Comparison of ENCODE assay signal across 8 cellular contexts in the genomic region with DNA sequence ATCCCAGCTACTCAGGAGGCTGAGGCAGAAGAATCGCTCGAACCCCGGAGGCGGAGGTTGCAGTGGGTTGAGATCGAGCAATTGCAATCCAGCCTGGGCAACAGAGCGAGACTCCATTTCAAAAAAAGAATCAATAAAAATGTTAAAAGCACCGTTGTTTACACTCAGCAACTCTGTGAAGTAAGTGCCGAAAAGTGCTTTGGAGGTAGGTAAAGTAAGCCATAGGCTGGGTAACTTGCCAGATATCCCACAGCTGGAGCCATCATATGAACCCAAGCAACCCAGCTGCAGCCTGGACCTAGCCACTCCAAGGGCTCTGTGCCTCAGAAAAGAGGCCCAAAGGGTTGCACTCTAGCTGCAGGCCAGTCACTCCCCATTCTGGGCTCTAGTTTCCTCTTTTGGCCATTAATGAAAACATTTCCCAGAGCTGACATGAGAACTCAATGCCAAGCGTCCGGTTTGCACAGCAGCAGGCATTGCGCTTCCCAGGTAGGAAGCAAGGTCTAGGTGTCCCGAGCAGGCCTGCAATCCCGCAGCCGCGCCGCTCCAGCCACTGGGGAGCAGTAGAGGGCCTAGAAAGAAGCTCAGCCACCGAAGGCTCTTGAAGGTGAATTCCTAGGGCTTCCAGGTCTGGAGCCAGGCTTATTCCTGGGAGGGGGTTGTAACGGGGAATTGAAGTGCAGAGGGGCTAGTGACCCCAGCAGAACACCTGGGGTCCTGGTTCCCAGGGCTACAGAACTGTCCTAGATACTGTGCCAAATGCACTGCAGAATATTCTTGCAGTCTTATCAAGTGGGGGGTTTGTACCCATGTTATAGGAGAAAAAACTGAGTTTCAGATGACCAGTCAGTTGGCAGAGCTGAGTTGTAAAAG. TPM values are rescaled to one million over a fixed set of nuclear protein-coding genes. Genes with fewer than 3 reads are reported as not detected.
DNase-seq lines count a peak whose midpoint lies in the region; ATAC-seq, FAIRE-seq and TF ChIP-seq lines count a peak whose summit lies in the region.

No MANE protein-coding gene starts in this region.

- POLR2A ChIA-PET in A549 (lab: Yijun Ruan, JAX) = interaction anchor here (0.5 to 5.0 kb wide), 13 partner anchors 9 to 1131 kb away, joined by 3 to 102 read pairs (median 5); partner anchors contain the start of genes ARHGEF1, ERFL, RABAC1 and RPS19

- no peaks in the 10 kb centered on the region for H3K27me3 ChIP-seq in lower lobe of right lung (ENCODE audit: low read depth)

- TF ChIP-seq RAD21 in A549 (conservative IDR thresholded peaks at IDR 0.05 in 1 of 2, IDR thresholded peaks at IDR 0.05 in 1 of 2) = peak; percentile 87

- H3K27ac Mint-ChIP-seq in stimulated activated naive CD8-positive, alpha-beta T cell treated with anti-CD3 and anti-CD28 coated beads, Interleukin-15, amount 100 ng/mL, for 72 hours = peak overlapping the region; percentile 25 to 76

- no peak for TF ChIP-seq EP300 in A549 (IDR thresholded peaks at IDR 0.05)

- CTCF ChIA-PET in A549 (lab: Yijun Ruan, JAX) = interaction anchor here (0.7 to 8.4 kb wide), 28 partner anchors 9 to 373 kb away, joined by 3 to 87 read pairs (median 8); partner anchors contain the start of genes ARHGEF1, ERFL, RABAC1 and RPS19

- H3K4me3 Mint-ChIP-seq in stimulated activated naive CD8-positive, alpha-beta T cell treated with anti-CD3 and anti-CD28 coated beads, Interleukin-15, amount 100 ng/mL, for 72 hours = no peak overlapping the region

- DNase-seq in A549 (ENCODE audit: low read depth in 1 of 2, low spot score in 1 of 2) (peak; percentile 90 to 94), GM13976 (ENCODE audit: low spot score) (no peak), NCI-H2196 (lab: John Stamatoyannopoulos, UW; ENCODE audit: unreplicated experiment) (peak; percentile 82), choroid plexus epithelial cell (ENCODE audit: low read depth) (peak; percentile 74), lower lobe of right lung (peak; percentile 87)
- peak; percentile 59 for DNase-seq in activated CD4-positive, CD25-positive, alpha-beta regulatory T cell treated with anti-CD3 and anti-CD28 coated beads, Interleukin-2, amount 50 U/mL, for 72 hours
- peak in 1 of 2 donors; percentile 66 for DNase-seq in stimulated activated naive CD8-positive, alpha-beta T cell treated with anti-CD3 and anti-CD28 coated beads, Interleukin-15, amount 100 ng/mL, for 72 hours

- no peak overlapping the region for H3K4me2 ChIP-seq in A549

- H3K4me3 ChIP-seq in A549 = no peak overlapping the region
- no peak overlapping the region for H3K4me3 ChIP-seq in choroid plexus epithelial cell (ENCODE audit: low read depth, low read length)
- H3K4me3 ChIP-seq in lower lobe of right lung = no peak overlapping the region

- TF ChIP-seq POLR2A in A549 (IDR thresholded peaks at IDR 0.05; ENCODE audit: low read length) = no peak

- in situ Hi-C loops in GM13976 (cut with MboI; ENCODE audit: low sequenced_read_pairs, unreplicated experiment) = no loop called here

- 50% methylated on average over 18 of the region's 18 CpGs for WGBS in A549 (ENCODE audit: missing lambda C conversion rate)

- H3K27ac ChIP-seq in A549 (no peak overlapping the region), lower lobe of right lung (no peak overlapping the region)

- intact Hi-C loops in lower lobe of right lung (cut with DNase I) = no loop called here

- H3K4me1 ChIP-seq in A549 (peaks cover 35% of the 10 kb centered on the region), lower lobe of right lung (peaks cover 66% of the 10 kb centered on the region)

- H3K27me3 Mint-ChIP-seq in stimulated activated naive CD8-positive, alpha-beta T cell treated with anti-CD3 and anti-CD28 coated beads, Interleukin-15, amount 100 ng/mL, for 72 hours = no peaks in the 10 kb centered on the region

- TF ChIP-seq CTCF in A549 (IDR thresholded peaks at IDR 0.05) = peak; percentile 94
- TF ChIP-seq CTCF in GM13976 (IDR thresholded peaks at IDR 0.05; ENCODE audit: borderline replicate concordance, control extremely low read depth, extremely low read depth, insufficient read depth, missing control alignments) = peak; percentile 90
- peak; percentile 85 for TF ChIP-seq CTCF in choroid plexus epithelial cell (conservative IDR thresholded peaks at IDR 0.05; ENCODE audit: low read depth, low read length)
- peak; percentile 81 for TF ChIP-seq CTCF in lower lobe of right lung (IDR thresholded peaks at IDR 0.05)

- H3K36me3 ChIP-seq in lower lobe of right lung = peaks cover 48% of the 10 kb centered on the region

- ATAC-seq in A549 (peak; percentile 63 to 79), lower lobe of right lung (peak; percentile 71 to 81), HG03175 (IDR thresholded peaks at IDR 0.05; ENCODE audit: unreplicated experiment) (no peak)
- ATAC-seq in stimulated activated naive CD8-positive, alpha-beta T cell treated with anti-CD3 and anti-CD28 coated beads, Interleukin-15, amount 100 ng/mL, for 72 hours = no peak

- no peaks in the 10 kb centered on the region for H3K9me3 Mint-ChIP-seq in stimulated activated naive CD8-positive, alpha-beta T cell treated with anti-CD3 and anti-CD28 coated beads, Interleukin-15, amount 100 ng/mL, for 72 hours

- H3K9me3 ChIP-seq in A549 (no peaks in the 10 kb centered on the region), lower lobe of right lung (no peaks in the 10 kb centered on the region)

- peaks cover 95% of the 10 kb centered on the region for H3K4me1 Mint-ChIP-seq in stimulated activated naive CD8-positive, alpha-beta T cell treated with anti-CD3 and anti-CD28 coated beads, Interleukin-15, amount 100 ng/mL, for 72 hours

- peak; percentile 94 for FAIRE-seq in A549 (lab: Jason Lieb, UNC)

TF ChIP-seq in A549, 52 proteins besides CTCF, POLR2A, EP300 and RAD21 (continues in another document):
- TF ChIP-seq PHF8 (IDR thresholded peaks at IDR 0.05; ENCODE audit: borderline replicate concordance, low read depth) (no peak), NR3C1 (IDR thresholded peaks at IDR 0.05) (no peak), TFCP2L1 (CRISPR knock-in tag; IDR thresholded peaks at IDR 0.05) (peak; percentile 98), TP53 (CRISPR knock-in tag; IDR thresholded peaks at IDR 0.05) (peak; percentile 96), HOXB13 (CRISPR knock-in tag; IDR thresholded peaks at IDR 0.05; ENCODE audit: low read depth) (peak; percentile 26; the same call in 1 of the 2 replicates), ZC3H11A (IDR thresholded peaks at IDR 0.05) (no peak), ZFP36 (IDR thresholded peaks at IDR 0.05; ENCODE audit: borderline replicate concordance, partially characterized antibody) (no peak), FOSB (CRISPR knock-in tag; IDR thresholded peaks at IDR 0.05) (peak; percentile 98), MYC (IDR thresholded peaks at IDR 0.05; ENCODE audit: borderline replicate concordance, low read length) (0 out of 2 replicates have a peak, but pooled peaks have one; percentile 36), ATOH8 (CRISPR knock-in tag; IDR thresholded peaks at IDR 0.05; ENCODE audit: low read depth) (peak; percentile 70; the same call in 1 of the 2 replicates), JUN (IDR thresholded peaks at IDR 0.05) (peak; percentile 75 to 86; a peak in 4 of 5 replicates), MAX (IDR thresholded peaks at IDR 0.05) (peak; percentile 48; the same call in 1 of the 2 replicates), CHD4 (IDR thresholded peaks at IDR 0.05; ENCODE audit: borderline replicate concordance) (no peak)

RNA-seq across cellular contexts. Expression of gene CD79A, which starts 4.1 kb away (rescaled TPM):
- polyA plus RNA-seq in A549 (2011; rRNA removed) = 0.52 and 0.57 TPM in 2 replicates
- 0.53 and 0.65 TPM in 2 replicates for polyA plus RNA-seq in A549 (2012; cell fraction: cytosol; rRNA removed)
- 0.67 and 0.77 TPM in 2 replicates for polyA plus RNA-seq in A549 (2012; cell fraction: nucleus; rRNA removed)
- polyA plus RNA-seq in A549 (2017; fragmentation: RNase III; extraction: RNeasy Plus Mini Kit Qiagen cat#74134 plus additional on column Dnase treatment) = 0.29 to 0.54 TPM (median 0.29 TPM) in 3 replicates
- 0.41 and 0.58 TPM in 2 replicates for polyA minus RNA-seq in A549 (2011; rRNA and poly(A)+ RNA removed)
- 1.2 TPM for total RNA-seq in lower lobe of right lung

RNA-seq across cellular contexts. Expression of gene ARHGEF1, which starts 10.0 kb away (rescaled TPM):
- polyA plus RNA-seq in A549 (2011; rRNA removed) (34.5 and 38.0 TPM in 2 replicates), A549 (2017; fragmentation: RNase III; extraction: RNeasy Plus Mini Kit Qiagen cat#74134 plus additional on column Dnase treatment) (71.5 to 92.9 TPM (median 84.2 TPM) in 3 replicates)
- polyA plus RNA-seq in A549 (2012; cell fraction: cytosol; rRNA removed) = 113 and 132 TPM in 2 replicates
- 335 and 389 TPM in 2 replicates for polyA plus RNA-seq in A549 (2012; cell fraction: nucleus; rRNA removed)
- 33.2 and 39.9 TPM in 2 replicates for polyA minus RNA-seq in A549 (2011; rRNA and poly(A)+ RNA removed)
- total RNA-seq in lower lobe of right lung = 206 TPM

RNA-seq across cellular contexts. Expression of gene RPS19, which starts 13.0 kb away (rescaled TPM):
- polyA plus RNA-seq in A549 (2011; rRNA removed) = 2,749 and 3,564 TPM in 2 replicates
- polyA plus RNA-seq in A549 (2012; cell fraction: cytosol; rRNA removed) = 3,114 and 3,796 TPM in 2 replicates
- polyA plus RNA-seq in A549 (2012; cell fraction: nucleus; rRNA removed) = 3,748 and 4,898 TPM in 2 replicates
- polyA plus RNA-seq in A549 (2017; fragmentation: RNase III; extraction: RNeasy Plus Mini Kit Qiagen cat#74134 plus additional on column Dnase treatment) = 7,778 to 7,989 TPM (median 7,924 TPM) in 3 replicates
- polyA minus RNA-seq in A549 (2011; rRNA and poly(A)+ RNA removed) = 2,997 and 3,081 TPM in 2 replicates
- total RNA-seq in lower lobe of right lung = 1,736 TPM

RNA-seq across cellular contexts. Expression of gene DMRTC2, which starts 28.2 kb away (rescaled TPM):
- polyA plus RNA-seq in A549 (2011; rRNA removed) (not detected in 2 replicates), A549 (2017; fragmentation: RNase III; extraction: RNeasy Plus Mini Kit Qiagen cat#74134 plus additional on column Dnase treatment) (not detected in 3 replicates)
- not detected in 2 replicates for polyA plus RNA-seq in A549 (2012; cell fraction: cytosol; rRNA removed)
- polyA plus RNA-seq in A549 (2012; cell fraction: nucleus; rRNA removed) = not detected in 2 replicates
- polyA minus RNA-seq in A549 (2011; rRNA and poly(A)+ RNA removed) = not detected in 2 replicates
- total RNA-seq in lower lobe of right lung = not detected

RNA-seq across cellular contexts. Expression of gene LYPD4, which starts 28.5 kb away (rescaled TPM):
- not detected in 2 replicates for polyA plus RNA-seq in A549 (2011; rRNA removed)
- polyA plus RNA-seq in A549 (2012; cell fraction: cytosol; rRNA removed) = not detected in 2 replicates
- not detected in 2 replicates for polyA plus RNA-seq in A549 (2012; cell fraction: nucleus; rRNA removed)
- polyA plus RNA-seq in A549 (2017; fragmentation: RNase III; extraction: RNeasy Plus Mini Kit Qiagen cat#74134 plus additional on column Dnase treatment) = not detected in 3 replicates
- not detected in 2 replicates for polyA minus RNA-seq in A549 (2011; rRNA and poly(A)+ RNA removed)
- total RNA-seq in lower lobe of right lung = not detected

Comparison
In these comparisons a context has a peak if more than half of its experiments do, and no peak if none do; other contexts are left out.
1. ATAC-seq: peak in A549 (2 of 2) and lower lobe of right lung (2 of 2); none in stimulated activated naive CD8-positive, alpha-beta T cell treated with anti-CD3 and anti-CD28 coated beads, Interleukin-15, amount 100 ng/mL, for 72 hours (single experiment) and HG03175 (single experiment).
2. Peak in every context shown above with its lines, with median percentiles within 50 percentile points of each other: CTCF ChIP-seq.